ENCODE assay signal across 12 cellular contexts in genomic region chr6:11714116-11714797, GRCh38.
DNase-seq lines count a peak whose midpoint lies in the region; ATAC-seq and TF ChIP-seq lines count a peak whose summit lies in the region.
"Had no signal": no experiment of that assay in that cellular context is flagged by ENCODE, and none has a peak within 500 bp of the region (broad histone marks: within the 10 kb centered on the region; RNA-seq: fewer than 3 reads in every experiment).

No MANE protein-coding gene starts in this region.

- peak overlapping the region; percentile 88 for H3K27ac Mint-ChIP-seq in activated CD8-positive, alpha-beta T cell treated with anti-CD3 and anti-CD28 coated beads, Interleukin-2, amount 10 ng/mL, durations not matched to agents 7 days and 5 days

- H3K9me3 ChIP-seq in parathyroid adenoma (ENCODE audit: control insufficient read depth, low read length) = no peaks in the 10 kb centered on the region
- H3K9me3 ChIP-seq: SJSA1, suprapubic skin had no signal

- no peaks in the 10 kb centered on the region for H3K27me3 Mint-ChIP-seq in activated CD8-positive, alpha-beta T cell treated with anti-CD3 and anti-CD28 coated beads, Interleukin-2, amount 10 ng/mL, durations not matched to agents 7 days and 5 days (ENCODE audit: low read depth)

- no peaks in the 10 kb centered on the region for H3K79me2 ChIP-seq in parathyroid adenoma
- H3K79me2 ChIP-seq: hepatocyte had no signal

- ATAC-seq in GM18909 (IDR thresholded peaks at IDR 0.05; ENCODE audit: poor library complexity, unreplicated experiment) = peak; percentile 60
- peak; percentile 54 for ATAC-seq in HG02840 (IDR thresholded peaks at IDR 0.05; ENCODE audit: low FRiP score, unreplicated experiment)
- ATAC-seq in activated CD8-positive, alpha-beta T cell treated with anti-CD3 and anti-CD28 coated beads, Interleukin-2, amount 10 ng/mL, durations not matched to agents 7 days and 5 days = peak; percentile 75
- no peak for ATAC-seq in HG02571 (IDR thresholded peaks at IDR 0.05; ENCODE audit: unreplicated experiment)
- ATAC-seq: HepG2 had no signal

- H3K9me3 Mint-ChIP-seq in activated CD8-positive, alpha-beta T cell treated with anti-CD3 and anti-CD28 coated beads, Interleukin-2, amount 10 ng/mL, durations not matched to agents 7 days and 5 days (ENCODE audit: insufficient read depth) = peaks cover 4% of the 10 kb centered on the region

- H3K4me3 Mint-ChIP-seq in activated CD8-positive, alpha-beta T cell treated with anti-CD3 and anti-CD28 coated beads, Interleukin-2, amount 10 ng/mL, durations not matched to agents 7 days and 5 days = peak overlapping the region; percentile 58

- H3K27ac ChIP-seq in parathyroid adenoma (no peak overlapping the region), brain microvascular endothelial cell (no peak overlapping the region)
- H3K27ac ChIP-seq: hepatocyte, SJSA1, suprapubic skin had no signal

- H3K4me1 ChIP-seq in parathyroid adenoma = peaks cover 8% of the 10 kb centered on the region
- H3K4me1 ChIP-seq: SJSA1 had no signal

- peak overlapping the region; percentile 12 for H3K4me3 ChIP-seq in parathyroid adenoma (ENCODE audit: low read depth, low read length)
- no peak overlapping the region for H3K4me3 ChIP-seq in brain microvascular endothelial cell (ENCODE audit: low read depth, low read length)
- H3K4me3 ChIP-seq: hepatocyte, SJSA1, suprapubic skin had no signal

- CTCF ChIA-PET in activated CD8-positive, alpha-beta T cell treated with anti-CD3 and anti-CD28 coated beads, Interleukin-2, amount 10 ng/mL, durations not matched to agents 7 days and 5 days (lab: Charles Lee) = interaction anchor here (0.9 to 3.8 kb wide), 4 partner anchors 9 to 18 kb away, joined by 4 to 24 read pairs (median 8); no protein-coding TSS in a partner anchor

- peaks cover 58% of the 10 kb centered on the region for H3K4me1 Mint-ChIP-seq in activated CD8-positive, alpha-beta T cell treated with anti-CD3 and anti-CD28 coated beads, Interleukin-2, amount 10 ng/mL, durations not matched to agents 7 days and 5 days (ENCODE audit: low read depth)

- H3K27me3 ChIP-seq in parathyroid adenoma (ENCODE audit: control insufficient read depth, insufficient read depth, low read length) (no peaks in the 10 kb centered on the region), brain microvascular endothelial cell (replicated peaks) (no peaks in the 10 kb centered on the region)
- H3K27me3 ChIP-seq: hepatocyte, SJSA1, suprapubic skin had no signal

- peak overlapping the region; percentile 36 for H2AFZ ChIP-seq in parathyroid adenoma
- H2AFZ ChIP-seq: hepatocyte had no signal

- POLR2A ChIA-PET in activated CD8-positive, alpha-beta T cell treated with anti-CD3 and anti-CD28 coated beads, Interleukin-2, amount 10 ng/mL, durations not matched to agents 7 days and 5 days (lab: Charles Lee) = interaction anchor here (0.8 to 5.7 kb wide), 5 partner anchors 10 to 298 kb away, joined by 3 to 24 read pairs (median 7); partner anchors contain the start of gene HIVEP1

- peak; percentile 56 for DNase-seq in activated CD8-positive, alpha-beta T cell treated with anti-CD3 and anti-CD28 coated beads, Interleukin-2, amount 10 ng/mL, durations not matched to agents 7 days and 5 days
- DNase-seq in NCI-H1092 treated with DMSO at 0.1 percent for 48 hours (lab: John Stamatoyannopoulos, UW) (no peak), SKM-1 (lab: John Stamatoyannopoulos, UW; ENCODE audit: unreplicated experiment) (no peak), brain microvascular endothelial cell (no peak)

- H3K9ac ChIP-seq in parathyroid adenoma = no peak overlapping the region

- H3K36me3 ChIP-seq in parathyroid adenoma (ENCODE audit: control insufficient read depth, insufficient read depth, low read length) (no peaks in the 10 kb centered on the region), brain microvascular endothelial cell (replicated peaks) (no peaks in the 10 kb centered on the region)
- H3K36me3 ChIP-seq: suprapubic skin had no signal

- peaks cover 23% of the 10 kb centered on the region for H3K36me3 Mint-ChIP-seq in activated CD8-positive, alpha-beta T cell treated with anti-CD3 and anti-CD28 coated beads, Interleukin-2, amount 10 ng/mL, durations not matched to agents 7 days and 5 days (ENCODE audit: low read depth)

- no peak for TF ChIP-seq CTCF in parathyroid adenoma (IDR thresholded peaks at IDR 0.05)
- TF ChIP-seq CTCF in brain microvascular endothelial cell (IDR thresholded peaks at IDR 0.05; ENCODE audit: low read depth, low read length, missing control alignments) = no peak

- H3K4me2 ChIP-seq in parathyroid adenoma (ENCODE audit: low read length) = peak overlapping the region; percentile 13
- H3K4me2 ChIP-seq: hepatocyte had no signal

- in situ Hi-C loops in brain microvascular endothelial cell (cut with HindIII; ENCODE audit: low pct_ligation_motif_present, low sequenced_read_pairs) = no loop called here
